Comparison of ENCODE assay signal across 3 cellular contexts in the genomic region with DNA sequence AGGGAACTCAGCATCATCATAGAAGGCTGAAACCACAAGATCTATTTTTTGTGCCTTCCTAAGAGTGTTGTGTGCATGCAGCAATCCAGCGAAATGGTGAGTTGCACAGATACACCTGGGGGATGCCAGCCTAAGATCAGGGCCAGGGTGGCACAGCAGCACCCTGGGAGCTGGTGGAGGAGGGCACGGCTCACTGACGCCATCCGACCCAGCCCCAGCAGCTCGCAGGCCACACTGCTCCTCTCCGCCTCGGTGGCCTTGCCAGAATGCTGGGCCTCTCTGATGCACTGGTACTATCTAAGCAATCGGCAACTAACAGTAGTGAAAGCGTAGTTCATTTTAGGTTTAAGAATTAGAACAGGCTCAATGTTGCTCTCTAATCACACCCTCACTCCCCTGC.
TF ChIP-seq lines count a peak whose summit lies in the region.

No MANE protein-coding gene starts in this region.

TF ChIP-seq in A549, 52 proteins besides CTCF, POLR2A, EP300 and RAD21:
- TF ChIP-seq NR3C1 (IDR thresholded peaks at IDR 0.05) = no peak
- no peak for TF ChIP-seq CHD4 (IDR thresholded peaks at IDR 0.05; ENCODE audit: borderline replicate concordance)
- no peak for TF ChIP-seq EHF (CRISPR knock-in tag; IDR thresholded peaks at IDR 0.05)
- no peak for TF ChIP-seq KDM5A (IDR thresholded peaks at IDR 0.05)
- no peak for TF ChIP-seq BHLHE40 (IDR thresholded peaks at IDR 0.05; ENCODE audit: low read depth, low read length)
- TF ChIP-seq ELK1 (IDR thresholded peaks at IDR 0.05; ENCODE audit: low read depth, low read length) = no peak
- TF ChIP-seq, protein P1, sequence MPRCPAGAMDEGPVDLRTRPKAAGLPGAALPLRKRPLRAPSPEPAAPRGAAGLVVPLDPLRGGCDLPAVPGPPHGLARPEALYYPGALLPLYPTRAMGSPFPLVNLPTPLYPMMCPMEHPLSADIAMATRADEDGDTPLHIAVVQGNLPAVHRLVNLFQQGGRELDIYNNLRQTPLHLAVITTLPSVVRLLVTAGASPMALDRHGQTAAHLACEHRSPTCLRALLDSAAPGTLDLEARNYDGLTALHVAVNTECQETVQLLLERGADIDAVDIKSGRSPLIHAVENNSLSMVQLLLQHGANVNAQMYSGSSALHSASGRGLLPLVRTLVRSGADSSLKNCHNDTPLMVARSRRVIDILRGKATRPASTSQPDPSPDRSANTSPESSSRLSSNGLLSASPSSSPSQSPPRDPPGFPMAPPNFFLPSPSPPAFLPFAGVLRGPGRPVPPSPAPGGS (IDR thresholded peaks at IDR 0.05) = no peak
- no peak for TF ChIP-seq HOXB13 (CRISPR knock-in tag; IDR thresholded peaks at IDR 0.05; ENCODE audit: low read depth)
- TF ChIP-seq HEYL (CRISPR knock-in tag; IDR thresholded peaks at IDR 0.05) = no peak
- TF ChIP-seq GATA3 (IDR thresholded peaks at IDR 0.05; ENCODE audit: borderline replicate concordance) = no peak
- TF ChIP-seq RCOR1 (IDR thresholded peaks at IDR 0.05; ENCODE audit: low read depth, low read length) = no peak
- no peak for TF ChIP-seq HMGXB4 (CRISPR knock-in tag; IDR thresholded peaks at IDR 0.05; ENCODE audit: borderline replicate concordance)
- TF ChIP-seq FOXS1 (CRISPR knock-in tag; IDR thresholded peaks at IDR 0.05) = no peak
- no peak for TF ChIP-seq JUN (IDR thresholded peaks at IDR 0.05)
- no peak for TF ChIP-seq TP53 (CRISPR knock-in tag; IDR thresholded peaks at IDR 0.05)
- TF ChIP-seq KDM1A (IDR thresholded peaks at IDR 0.05; ENCODE audit: low read depth) = no peak
- no peak for TF ChIP-seq CHD2 (IDR thresholded peaks at IDR 0.05; ENCODE audit: low read length, partially characterized antibody)
- no peak for TF ChIP-seq SREBF2 (IDR thresholded peaks at IDR 0.05)
- TF ChIP-seq E2F6 (IDR thresholded peaks at IDR 0.05; ENCODE audit: borderline replicate concordance, low read depth) = no peak

TF ChIP-seq in IMR-90, 13 proteins besides CTCF, POLR2A, EP300 and RAD21:
- TF ChIP-seq BHLHE40 (IDR thresholded peaks at IDR 0.05; ENCODE audit: low read depth, low read length) (no peak), MAFK (IDR thresholded peaks at IDR 0.05; ENCODE audit: low read depth, low read length) (no peak), RCOR1 (IDR thresholded peaks at IDR 0.05; ENCODE audit: insufficient replicate concordance, low read length) (no peak), ELK1 (IDR thresholded peaks at IDR 0.05; ENCODE audit: borderline replicate concordance, low read depth, low read length) (no peak), MAZ (IDR thresholded peaks at IDR 0.05; ENCODE audit: borderline replicate concordance, low read depth, low read length) (no peak), RFX5 (IDR thresholded peaks at IDR 0.05; ENCODE audit: low read depth, low read length) (no peak), SMC3 (IDR thresholded peaks at IDR 0.05; ENCODE audit: low read depth, low read length) (no peak), FOS (IDR thresholded peaks at IDR 0.05; ENCODE audit: low read depth, low read length) (no peak), MXI1 (IDR thresholded peaks at IDR 0.05; ENCODE audit: borderline replicate concordance, low read depth, low read length) (no peak), CEBPB (IDR thresholded peaks at IDR 0.05; ENCODE audit: low read depth, low read length) (no peak), CHD1 (IDR thresholded peaks at IDR 0.05; ENCODE audit: low read depth, low read length) (no peak), NFE2L2 (IDR thresholded peaks at IDR 0.05; ENCODE audit: low read depth, low read length) (no peak)
- TF ChIP-seq, protein P2, sequence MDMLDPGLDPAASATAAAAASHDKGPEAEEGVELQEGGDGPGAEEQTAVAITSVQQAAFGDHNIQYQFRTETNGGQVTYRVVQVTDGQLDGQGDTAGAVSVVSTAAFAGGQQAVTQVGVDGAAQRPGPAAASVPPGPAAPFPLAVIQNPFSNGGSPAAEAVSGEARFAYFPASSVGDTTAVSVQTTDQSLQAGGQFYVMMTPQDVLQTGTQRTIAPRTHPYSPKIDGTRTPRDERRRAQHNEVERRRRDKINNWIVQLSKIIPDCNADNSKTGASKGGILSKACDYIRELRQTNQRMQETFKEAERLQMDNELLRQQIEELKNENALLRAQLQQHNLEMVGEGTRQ (IDR thresholded peaks at IDR 0.05; ENCODE audit: low read depth, low read length) = no peak

TF ChIP-seq in H1, 55 proteins besides CTCF, POLR2A, EP300 and RAD21:
- no peak for TF ChIP-seq GABPA (IDR thresholded peaks at IDR 0.05; ENCODE audit: borderline replicate concordance, insufficient read depth, low read length)
- no peak for TF ChIP-seq RNF2 (IDR thresholded peaks at IDR 0.05; ENCODE audit: borderline replicate concordance, low read depth, low read length, missing control alignments, poor library complexity, severe bottlenecking)
- TF ChIP-seq RXRA (IDR thresholded peaks at IDR 0.05; ENCODE audit: insufficient read depth, low read depth, low read length) = no peak
- TF ChIP-seq KDM1A (IDR thresholded peaks at IDR 0.05; ENCODE audit: borderline replicate concordance, low read length) = no peak
- no peak for TF ChIP-seq SP4 (IDR thresholded peaks at IDR 0.05; ENCODE audit: low read length)
- TF ChIP-seq TEAD4 (IDR thresholded peaks at IDR 0.05; ENCODE audit: low read depth, low read length) = no peak
- TF ChIP-seq BACH1 (IDR thresholded peaks at IDR 0.05; ENCODE audit: low read length) = no peak
- no peak for TF ChIP-seq CHD1 (IDR thresholded peaks at IDR 0.05; ENCODE audit: low read depth, low read length)
- TF ChIP-seq E2F6 (IDR thresholded peaks at IDR 0.05) = no peak
- TF ChIP-seq CHD7 (IDR thresholded peaks at IDR 0.05; ENCODE audit: insufficient replicate concordance, low read length) = no peak
- no peak for TF ChIP-seq SIRT6 (IDR thresholded peaks at IDR 0.05; ENCODE audit: low read length)
- TF ChIP-seq NRF1 (IDR thresholded peaks at IDR 0.05; ENCODE audit: low read depth, low read length) = no peak
- TF ChIP-seq YY1 (IDR thresholded peaks at IDR 0.05; ENCODE audit: low read depth, low read length) = no peak
- TF ChIP-seq SP2 (IDR thresholded peaks at IDR 0.05; ENCODE audit: low read length) = no peak
- TF ChIP-seq TBP (IDR thresholded peaks at IDR 0.05; ENCODE audit: low read depth, low read length) = no peak
- no peak for TF ChIP-seq JUND (IDR thresholded peaks at IDR 0.05; ENCODE audit: low read length)
- TF ChIP-seq CBX5 (IDR thresholded peaks at IDR 0.05; ENCODE audit: low read depth, low read length) = no peak
- no peak for TF ChIP-seq CHD2 (IDR thresholded peaks at IDR 0.05; ENCODE audit: low read length)
- no peak for TF ChIP-seq SIX5 (IDR thresholded peaks at IDR 0.05; ENCODE audit: low read depth, low read length)
